8 cellular contexts compared by ENCODE assay signal in genomic region chr1:162627662-162628296, GRCh38. TPM values are rescaled to one million over a fixed set of nuclear protein-coding genes. Genes with fewer than 3 reads are reported as not detected.
DNase-seq lines count a peak whose midpoint lies in the region; ATAC-seq, FAIRE-seq and TF ChIP-seq lines count a peak whose summit lies in the region.

No MANE protein-coding gene starts in this region.

- TF ChIP-seq CTCF in AG09319 (IDR thresholded peaks at IDR 0.05; ENCODE audit: low read depth, low read length) (peak; percentile 40), hepatocyte (IDR thresholded peaks at IDR 0.05; ENCODE audit: poor library complexity) (peak; percentile 40)

- H3K9me2 ChIP-seq in hepatocyte (replicated peaks; ENCODE audit: insufficient read depth) = no peaks in the 10 kb centered on the region

- no peak for TF ChIP-seq POLR2A in GM12891 (IDR thresholded peaks at IDR 0.05; ENCODE audit: low read depth, low read length)

- WGBS in hepatocyte (ENCODE audit: low lambda C conversion rate, missing lambda C conversion rate) = 63% methylated on average over 3 of the region's 3 CpGs

- H2AFZ ChIP-seq in hepatocyte = no peak overlapping the region

- no peaks in the 10 kb centered on the region for H3K27me3 ChIP-seq in hepatocyte

- no peaks in the 10 kb centered on the region for H3K9me3 ChIP-seq in hepatocyte (ENCODE audit: low read depth)

- H3K4me1 ChIP-seq in hepatocyte (ENCODE audit: insufficient read depth) = peaks cover 25% of the 10 kb centered on the region

- H3K4me3 ChIP-seq in hepatocyte = no peak overlapping the region

- DNase-seq in AG09319 (ENCODE audit: extremely low read depth, low read depth) (no peak), GM12891 (ENCODE audit: insufficient read length, low spot score) (no peak), RPMI8226 (peak; percentile 60), hepatocyte (ENCODE audit: low spot score) (no peak), occipital lobe (lab: John Stamatoyannopoulos, UW) (no peak), NCI-H1092 treated with DMSO at 0.1 percent for 48 hours (lab: John Stamatoyannopoulos, UW) (no peak)
- no peak for DNase-seq in activated CD8-positive, alpha-beta memory T cell treated with anti-CD3 and anti-CD28 coated beads, Interleukin-2, amount 50 U/mL, for 48 hours

- no peaks in the 10 kb centered on the region for H4K20me1 ChIP-seq in hepatocyte (ENCODE audit: insufficient read depth, poor library complexity, severe bottlenecking)

- ATAC-seq in HG02884 (IDR thresholded peaks at IDR 0.05; ENCODE audit: unreplicated experiment) = no peak

- H3K79me2 ChIP-seq in hepatocyte = no peaks in the 10 kb centered on the region

- H3K4me2 ChIP-seq in hepatocyte = no peak overlapping the region

- FAIRE-seq in GM12891 (lab: Jason Lieb, UNC) = peak; percentile 51

- H3K27ac ChIP-seq in hepatocyte = no peak overlapping the region

- no peaks in the 10 kb centered on the region for H3K36me3 ChIP-seq in hepatocyte (replicated peaks; ENCODE audit: insufficient read depth, low read depth)

TF ChIP-seq in GM12891, 5 proteins besides CTCF, POLR2A, EP300 and RAD21:
- TF ChIP-seq POLR2AphosphoS5 (IDR thresholded peaks at IDR 0.05; ENCODE audit: low read depth, low read length) (no peak), POU2F2 (IDR thresholded peaks at IDR 0.05; ENCODE audit: low read depth, low read length) (no peak), SPI1 (IDR thresholded peaks at IDR 0.05; ENCODE audit: low read depth, low read length) (no peak), TAF1 (IDR thresholded peaks at IDR 0.05; ENCODE audit: low read depth, low read length) (no peak), PAX5 (IDR thresholded peaks at IDR 0.05; ENCODE audit: insufficient read depth, low read length, severe bottlenecking) (no peak)
TF ChIP-seq in GM12891: peak in this region for 0.

RNA-seq across cellular contexts. Expression of gene DDR2, which starts 4.5 kb away (rescaled TPM):
- polyA plus RNA-seq in GM12891 (2012; ENCODE audit: low read depth, missing spikeins) = 4.9 TPM
- 40.2 and 40.7 TPM in 2 replicates for total RNA-seq in hepatocyte
- 15.7 and 21.6 TPM in 2 replicates for polyA plus RNA-seq in hepatocyte
- 7.5 TPM for total RNA-seq in occipital lobe
